24 cellular contexts compared by ENCODE assay signal in genomic region chr11:16095756-16096155, GRCh38.
DNase-seq lines count a peak whose midpoint lies in the region; ATAC-seq lines count a peak whose summit lies in the region.
"Had no signal": no experiment of that assay in that cellular context is flagged by ENCODE, and none has a peak within 500 bp of the region (broad histone marks: within the 10 kb centered on the region; RNA-seq: fewer than 3 reads in every experiment).

No MANE protein-coding gene starts in this region.

- no peak overlapping the region for H3K27ac Mint-ChIP-seq in naive thymus-derived CD4-positive, alpha-beta T cell
- H3K27ac Mint-ChIP-seq: CD4-positive, CD25-positive, alpha-beta regulatory T cell had no signal

- H3K23ac ChIP-seq in mesendoderm (ENCODE audit: low read length) = no peak overlapping the region

- no peaks in the 10 kb centered on the region for H3K4me1 Mint-ChIP-seq in naive thymus-derived CD4-positive, alpha-beta T cell
- H3K4me1 Mint-ChIP-seq: CD4-positive, CD25-positive, alpha-beta regulatory T cell had no signal

- H3K27me3 ChIP-seq in Karpas-422 (ENCODE audit: low read length) (no peaks in the 10 kb centered on the region), mesendoderm (ENCODE audit: insufficient read depth, low read length, poor library complexity) (no peaks in the 10 kb centered on the region)
- H3K27me3 ChIP-seq in naive thymus-derived CD4-positive, alpha-beta T cell (ENCODE audit: control insufficient read depth in 2 of 2, insufficient read depth in 2 of 2, low read length in 2 of 2) = no peaks in the 10 kb centered on the region
- H3K27me3 ChIP-seq: BLaER1, MG63 had no signal

- no CpG with 5 or more reads among the region's 1 CpG for WGBS in mesendoderm (ENCODE audit: extremely low coverage, insufficient coverage, low lambda C conversion rate)

- H3K4me2 ChIP-seq in Karpas-422 (ENCODE audit: low read depth, low read length, poor library complexity, severe bottlenecking) (no peak overlapping the region), mesendoderm (ENCODE audit: low read length) (no peak overlapping the region)
- H3K4me2 ChIP-seq: BLaER1 had no signal

- no peak overlapping the region for H2BK15ac ChIP-seq in mesendoderm (replicated peaks; ENCODE audit: low read depth)

- H3K9me2 ChIP-seq in Karpas-422 (replicated peaks; ENCODE audit: insufficient read depth, low read length) = no peaks in the 10 kb centered on the region

- no peaks in the 10 kb centered on the region for H3K9me3 ChIP-seq in Karpas-422 (ENCODE audit: low read length)
- no peaks in the 10 kb centered on the region for H3K9me3 ChIP-seq in naive thymus-derived CD4-positive, alpha-beta T cell (ENCODE audit: control insufficient read depth in 2 of 3, low read length in 3 of 3)
- H3K9me3 ChIP-seq: BLaER1, MG63 had no signal

- H2BK5ac ChIP-seq in mesendoderm (ENCODE audit: low read length) = no peak overlapping the region

- CTCF ChIA-PET in naive thymus-derived CD4-positive, alpha-beta T cell (lab: Charles Lee) = no interaction called here

- no peak overlapping the region for H2BK120ac ChIP-seq in mesendoderm (ENCODE audit: low read depth, low read length)

- H3K56ac ChIP-seq in mesendoderm (ENCODE audit: low read length) = no peak overlapping the region

- intact Hi-C loops in naive thymus-derived CD4-positive, alpha-beta T cell (cut with micrococcal nuclease) = no loop called here

- no peaks in the 10 kb centered on the region for H3K79me1 ChIP-seq in mesendoderm (ENCODE audit: low read length)

- no peaks in the 10 kb centered on the region for H3K27me3 Mint-ChIP-seq in naive thymus-derived CD4-positive, alpha-beta T cell
- H3K27me3 Mint-ChIP-seq: CD4-positive, CD25-positive, alpha-beta regulatory T cell had no signal

- POLR2A ChIA-PET in naive thymus-derived CD4-positive, alpha-beta T cell (lab: Charles Lee) = no interaction called here

- H4K20me1 ChIP-seq in Karpas-422 (ENCODE audit: insufficient read depth, low read depth, low read length) = no peaks in the 10 kb centered on the region
- H4K20me1 ChIP-seq: BLaER1 had no signal

- DNase-seq in NCI-H748 (lab: John Stamatoyannopoulos, UW; ENCODE audit: unreplicated experiment) (peak; percentile 20), NCI-H748 treated with DMSO at 0.1 percent for 48 hours (lab: John Stamatoyannopoulos, UW) (no peak), Karpas-422 (peak; percentile 4), epithelial cell of prostate (ENCODE audit: low read depth, low spot score) (no peak), NOMO-1 treated with DMSO at 0.1 percent for 48 hours (lab: John Stamatoyannopoulos, UW; ENCODE audit: unreplicated experiment) (no peak), mesendoderm (no peak)
- no peak for DNase-seq in naive thymus-derived CD4-positive, alpha-beta T cell
- DNase-seq: CD4-positive, CD25-positive, alpha-beta regulatory T cell; GDM1; HCEC 1CT; MG63; NCI-H1105 treated with DMSO at 0.1 percent for 48 hours; NCI-H146; NCI-H1930; NCI-H2107; NCI-H446 treated with DMSO at 0.1 percent for 48 hours; NCI-H526; SIG-M5 had no signal

- H3K18ac ChIP-seq in mesendoderm (ENCODE audit: low read length) = no peak overlapping the region

- no peak for ATAC-seq in naive thymus-derived CD4-positive, alpha-beta T cell
- ATAC-seq: GM12878, HepG2, K562, Panc1 had no signal

- H3K4ac ChIP-seq in mesendoderm (ENCODE audit: low read depth, low read length) = no peak overlapping the region

- no peak overlapping the region for H3K9ac ChIP-seq in Karpas-422 (ENCODE audit: low read length)
- H3K9ac ChIP-seq in mesendoderm (ENCODE audit: low read length) = no peak overlapping the region
- H3K9ac ChIP-seq: BLaER1 had no signal

- no peaks in the 10 kb centered on the region for H3K4me1 ChIP-seq in Karpas-422 (ENCODE audit: low read length)
- H3K4me1 ChIP-seq in mesendoderm (ENCODE audit: control insufficient read depth, low read depth, low read length) = peaks cover 2% of the 10 kb centered on the region
- H3K4me1 ChIP-seq in naive thymus-derived CD4-positive, alpha-beta T cell (ENCODE audit: control insufficient read depth in 2 of 2, insufficient read depth in 2 of 2, low read length in 2 of 2) = no peaks in the 10 kb centered on the region
- H3K4me1 ChIP-seq: BLaER1 had no signal

- H3K79me2 ChIP-seq in Karpas-422 (ENCODE audit: low read length) (no peaks in the 10 kb centered on the region), mesendoderm (ENCODE audit: control insufficient read depth, insufficient read depth, low read length) (no peaks in the 10 kb centered on the region)

- no peak overlapping the region for H3K4me3 ChIP-seq in Karpas-422 (ENCODE audit: low read length)
- no peak overlapping the region for H3K4me3 ChIP-seq in mesendoderm (ENCODE audit: low read length)
- H3K4me3 ChIP-seq in naive thymus-derived CD4-positive, alpha-beta T cell (ENCODE audit: low read length) = no peak overlapping the region
- H3K4me3 ChIP-seq: BLaER1, GM12878, K562, MG63 had no signal

- no peak overlapping the region for H2AFZ ChIP-seq in Karpas-422 (ENCODE audit: low read length)

- H4K8ac ChIP-seq in mesendoderm (ENCODE audit: low read depth, low read length) = no peak overlapping the region

- H2AK5ac ChIP-seq in mesendoderm (ENCODE audit: low read length) = no peak overlapping the region

- H3K36me3 Mint-ChIP-seq in naive thymus-derived CD4-positive, alpha-beta T cell = no peaks in the 10 kb centered on the region
- H3K36me3 Mint-ChIP-seq: CD4-positive, CD25-positive, alpha-beta regulatory T cell had no signal

- H3K9me3 Mint-ChIP-seq in naive thymus-derived CD4-positive, alpha-beta T cell = peaks cover 0 to 6% (median 2%) of the 10 kb centered on the region in 11 donors

- no peak overlapping the region for H3K27ac ChIP-seq in Karpas-422 (ENCODE audit: low read length)
- H3K27ac ChIP-seq in epithelial cell of prostate = peak overlapping the region; percentile 74
- no peak overlapping the region for H3K27ac ChIP-seq in mesendoderm (ENCODE audit: low read depth, low read length)
- no peak overlapping the region for H3K27ac ChIP-seq in naive thymus-derived CD4-positive, alpha-beta T cell (ENCODE audit: low read depth, low read length)
- H3K27ac ChIP-seq: BLaER1, HL-60 had no signal

- no peaks in the 10 kb centered on the region for H3K36me3 ChIP-seq in Karpas-422 (ENCODE audit: insufficient read depth, low read length)
- H3K36me3 ChIP-seq in mesendoderm (ENCODE audit: control insufficient read depth, insufficient read depth, low read length) = no peaks in the 10 kb centered on the region
- H3K36me3 ChIP-seq in naive thymus-derived CD4-positive, alpha-beta T cell (ENCODE audit: control insufficient read depth in 2 of 3, insufficient read depth in 3 of 3, low read length in 3 of 3) = no peaks in the 10 kb centered on the region
- H3K36me3 ChIP-seq: BLaER1, MG63 had no signal

- H3K4me3 Mint-ChIP-seq in naive thymus-derived CD4-positive, alpha-beta T cell = no peak overlapping the region
- H3K4me3 Mint-ChIP-seq: CD4-positive, CD25-positive, alpha-beta regulatory T cell had no signal

- H4K5ac ChIP-seq in mesendoderm (ENCODE audit: low read length) = no peak overlapping the region

Comparison
In these comparisons a context has a peak if more than half of its experiments do, and no peak if none do; other contexts are left out.
1. DNase-seq: peak in NCI-H748 (single experiment) and Karpas-422 (single experiment); none in NCI-H748 treated with DMSO at 0.1 percent for 48 hours (single experiment), epithelial cell of prostate (single experiment), NOMO-1 treated with DMSO at 0.1 percent for 48 hours (single experiment), mesendoderm (single experiment) and naive thymus-derived CD4-positive, alpha-beta T cell (0 of 9).